8 cellular contexts compared by ENCODE assay signal in genomic region chr10:84205049-84205852, GRCh38. TPM values are rescaled to one million over a fixed set of nuclear protein-coding genes. Genes with fewer than 3 reads are reported as not detected.
DNase-seq lines count a peak whose midpoint lies in the region; ATAC-seq and TF ChIP-seq lines count a peak whose summit lies in the region.

No MANE protein-coding gene starts in this region.

- peak; percentile 5 for DNase-seq in DMS114 treated with DMSO at 0.1 percent for 48 hours (lab: John Stamatoyannopoulos, UW; ENCODE audit: unreplicated experiment)
- peak; percentile 26 to 85 (median 85) for DNase-seq in Peyer's patch
- DNase-seq in activated effector memory CD4-positive, alpha-beta T cell treated with Interleukin-2 at 50 U/mL for 16 hours, result peak; percentile 29
- DNase-seq in globus pallidus (ENCODE audit: low spot score), result peak; percentile 60
- peak; percentile 82 for DNase-seq in posterior vena cava (ENCODE audit: low spot score)
- no peak for DNase-seq in NCI-H774 (lab: John Stamatoyannopoulos, UW)

- H3K4me1 ChIP-seq in Peyer's patch, result peaks cover 0 to 18% (median 0%) of the 10 kb centered on the region in 4 donors

- no peak overlapping the region for H3K27ac ChIP-seq in Peyer's patch

- no peak for TF ChIP-seq POLR2A in Peyer's patch (IDR thresholded peaks at IDR 0.05)

- no peaks in the 10 kb centered on the region for H3K27me3 ChIP-seq in Peyer's patch

- no peak overlapping the region for H3K4me3 ChIP-seq in Peyer's patch

- ATAC-seq in GM19463 (IDR thresholded peaks at IDR 0.05; ENCODE audit: unreplicated experiment) (peak; percentile 79), HG03521 (IDR thresholded peaks at IDR 0.05; ENCODE audit: unreplicated experiment) (peak; percentile 67)

- no peaks in the 10 kb centered on the region for H3K9me3 ChIP-seq in Peyer's patch

- peak in 5 of 6 experiments; percentile 16 to 91 (median 82) for TF ChIP-seq CTCF in Peyer's patch (IDR thresholded peaks at IDR 0.05)

- intact Hi-C loops in posterior vena cava (cut with DNase I), result no loop called here

- no peaks in the 10 kb centered on the region for H3K36me3 ChIP-seq in Peyer's patch

RNA-seq across cellular contexts. Expression of gene CDHR1, which starts 10.9 kb away (rescaled TPM):
- total RNA-seq in Peyer's patch (10 to 100 TPM; 22.6 to 87.0 (median 59.9) TPM), posterior vena cava (under 1 TPM; 0.14 to 0.28 TPM)

RNA-seq across cellular contexts. Expression of gene LRIT2, which starts 20.1 kb away (rescaled TPM):
- not detected for total RNA-seq in Peyer's patch
- not detected for total RNA-seq in posterior vena cava

RNA-seq across cellular contexts. Expression of gene GPR15LG, which starts 31.6 kb away (rescaled TPM):
- total RNA-seq in Peyer's patch (10 to 100 TPM; 23.1 to 83.2 (median 52.2) TPM), posterior vena cava (not detected)

RNA-seq across cellular contexts. Expression of gene LRIT1, which starts 36.1 kb away (rescaled TPM):
- total RNA-seq in Peyer's patch (not detected), posterior vena cava (not detected)

RNA-seq across cellular contexts. Expression of gene RGR, which starts 39.6 kb away (rescaled TPM):
- 1 to 10 TPM in 1 of 4 donors, not detected in 3; 4.0 TPM for total RNA-seq in Peyer's patch
- total RNA-seq in posterior vena cava, result under 1 TPM in 1 of 2 donors, not detected in 1; 0.38 TPM

Comparison
In these comparisons a context has a peak if more than half of its experiments do, and no peak if none do; other contexts are left out.
1. RNA of gene CDHR1, which starts 10.9 kb away (total RNA-seq): 22.6 to 87.0 TPM in Peyer's patch; 0.14 to 0.28 TPM in posterior vena cava; every median in the first group is over 10 times any median in the second.
2. RNA of gene GPR15LG, which starts 31.6 kb away (total RNA-seq): 23.1 to 83.2 TPM in Peyer's patch; not detected in posterior vena cava; every median in the first group is over 10 times any median in the second.